9 cellular contexts compared by ENCODE assay signal in genomic region chr7:111137296-111138195, GRCh38.
DNase-seq lines count a peak whose midpoint lies in the region; ATAC-seq and TF ChIP-seq lines count a peak whose summit lies in the region.
"Had no signal": no experiment of that assay in that cellular context is flagged by ENCODE, and none has a peak within 500 bp of the region (broad histone marks: within the 10 kb centered on the region; RNA-seq: fewer than 3 reads in every experiment).

No MANE protein-coding gene starts in this region.

- DNase-seq in AG10803 (ENCODE audit: low read depth) (peak; percentile 33), islet precursor cell (peak; percentile 54), hippocampal formation (lab: John Stamatoyannopoulos, UW) (no peak), SKM-1 treated with dmso at 0.1 percent for 144 hours (lab: John Stamatoyannopoulos, UW; ENCODE audit: unreplicated experiment) (no peak), NCI-H748 treated with DMSO at 0.1 percent for 48 hours (lab: John Stamatoyannopoulos, UW) (no peak)
- peak; percentile 67 to 69 for DNase-seq in activated T-cell treated with anti-CD3 and anti-CD28 coated beads, Interleukin-2, amount 50 U/mL, for 48 hours

- H3K4me3 ChIP-seq in AG10803 (ENCODE audit: low read length): no peak overlapping the region
- H3K4me3 ChIP-seq: thyroid gland had no signal

- no peak for TF ChIP-seq CTCF in AG10803 (conservative IDR thresholded peaks at IDR 0.05; ENCODE audit: low read length)

- peak; percentile 77 for ATAC-seq in GM19463 (IDR thresholded peaks at IDR 0.05; ENCODE audit: unreplicated experiment)
- peak; percentile 77 for ATAC-seq in HG03460 (IDR thresholded peaks at IDR 0.05; ENCODE audit: unreplicated experiment)

Comparison
In these comparisons a context has a peak if more than half of its experiments do, and no peak if none do; other contexts are left out.
1. DNase-seq: peak in AG10803 (single experiment), activated T-cell treated with anti-CD3 and anti-CD28 coated beads, Interleukin-2, amount 50 U/mL, for 48 hours (2 of 2) and islet precursor cell (single experiment); none in hippocampal formation (0 of 2), SKM-1 treated with dmso at 0.1 percent for 144 hours (single experiment) and NCI-H748 treated with DMSO at 0.1 percent for 48 hours (single experiment).